Comparison of ENCODE assay signal across 1 cellular context in genomic region chr12:75666126-75666979, GRCh38.
TF ChIP-seq lines count a peak whose summit lies in the region.

No MANE protein-coding gene starts in this region.

TF ChIP-seq in HepG2, 621 proteins besides CTCF, POLR2A, EP300 and RAD21 (continued from another document):
- TF ChIP-seq ATF2 (CRISPR knock-in tag; IDR thresholded peaks at IDR 0.05), result peak; percentile 87
- TF ChIP-seq KDM1A (CRISPR knock-in tag; IDR thresholded peaks at IDR 0.05), result no peak
- TF ChIP-seq FOSL1 (CRISPR knock-in tag; IDR thresholded peaks at IDR 0.05; ENCODE audit: borderline replicate concordance), result peak; percentile 22; the same call in 1 of the 2 replicates
- no peak for TF ChIP-seq EZH2 (conservative IDR thresholded peaks at IDR 0.05; ENCODE audit: low read depth, low read length)
- no peak for TF ChIP-seq ZNF136 (CRISPR knock-in tag; IDR thresholded peaks at IDR 0.05; ENCODE audit: low read depth)
- no peak for TF ChIP-seq SMAD1 (CRISPR knock-in tag; IDR thresholded peaks at IDR 0.05; ENCODE audit: borderline replicate concordance, low read depth)
- TF ChIP-seq LRRFIP1 (CRISPR knock-in tag; conservative IDR thresholded peaks at IDR 0.05), result no peak
- TF ChIP-seq NPAS2 (CRISPR knock-in tag; IDR thresholded peaks at IDR 0.05; ENCODE audit: borderline replicate concordance), result no peak
- no peak for TF ChIP-seq KDM5A (IDR thresholded peaks at IDR 0.05; ENCODE audit: borderline replicate concordance, low read length)
- peak; percentile 75; the same call in 1 of the 2 replicates for TF ChIP-seq REPIN1 (CRISPR knock-in tag; IDR thresholded peaks at IDR 0.05; ENCODE audit: borderline replicate concordance, low read depth)
- TF ChIP-seq IRF2 (CRISPR knock-in tag; IDR thresholded peaks at IDR 0.05), result peak; percentile 63; the same call in 1 of the 2 replicates
- TF ChIP-seq CREB1 (IDR thresholded peaks at IDR 0.05), result no peak
- peak; percentile 64 for TF ChIP-seq CREB1 (CRISPR knock-in tag; IDR thresholded peaks at IDR 0.05)
- TF ChIP-seq KAT7 (CRISPR knock-in tag; IDR thresholded peaks at IDR 0.05; ENCODE audit: borderline replicate concordance), result 0 out of 2 replicates have a peak, but pooled peaks have one; percentile 19
- TF ChIP-seq ZBTB46 (CRISPR knock-in tag; IDR thresholded peaks at IDR 0.05; ENCODE audit: borderline replicate concordance), result no peak
- peak; percentile 98 for TF ChIP-seq HNF4A (CRISPR knock-in tag; IDR thresholded peaks at IDR 0.05)
- no peak for TF ChIP-seq ZXDC (CRISPR knock-in tag; IDR thresholded peaks at IDR 0.05)
- peak; percentile 71; the same call in 1 of the 2 replicates for TF ChIP-seq CBX5 (CRISPR knock-in tag; IDR thresholded peaks at IDR 0.05; ENCODE audit: borderline replicate concordance)
- TF ChIP-seq ZNF639 (CRISPR knock-in tag; conservative IDR thresholded peaks at IDR 0.05), result no peak
- no peak for TF ChIP-seq TMF1 (CRISPR knock-in tag; IDR thresholded peaks at IDR 0.05; ENCODE audit: low read depth)
- TF ChIP-seq GABPA (IDR thresholded peaks at IDR 0.05; ENCODE audit: low read depth, low read length), result no peak
- 0 out of 2 replicates have a peak, but pooled peaks have one; percentile 12 for TF ChIP-seq GABPA (CRISPR knock-in tag; IDR thresholded peaks at IDR 0.05; ENCODE audit: low read depth)
- no peak for TF ChIP-seq ZNF282 (IDR thresholded peaks at IDR 0.05; ENCODE audit: partially characterized antibody)
- TF ChIP-seq ZFP37 (CRISPR knock-in tag; IDR thresholded peaks at IDR 0.05; ENCODE audit: borderline replicate concordance), result no peak
- peak; percentile 95 for TF ChIP-seq MED1 (CRISPR knock-in tag; IDR thresholded peaks at IDR 0.05)
- no peak for TF ChIP-seq ZIK1 (CRISPR knock-in tag; IDR thresholded peaks at IDR 0.05; ENCODE audit: borderline replicate concordance, low read depth)
- no peak for TF ChIP-seq MYC (CRISPR knock-in tag; IDR thresholded peaks at IDR 0.05; ENCODE audit: borderline replicate concordance)
- TF ChIP-seq GATAD1 (CRISPR knock-in tag; IDR thresholded peaks at IDR 0.05), result 0 out of 2 replicates have a peak, but pooled peaks have one; percentile 11
- TF ChIP-seq ZNF766 (CRISPR knock-in tag; IDR thresholded peaks at IDR 0.05; ENCODE audit: borderline replicate concordance), result no peak
- TF ChIP-seq PHB2 (IDR thresholded peaks at IDR 0.05; ENCODE audit: partially characterized antibody), result no peak
- TF ChIP-seq ZNF121 (CRISPR knock-in tag; IDR thresholded peaks at IDR 0.05), result no peak
- TF ChIP-seq NCOR1 (IDR thresholded peaks at IDR 0.05; ENCODE audit: borderline replicate concordance, low read length), result peak; percentile 99
- no peak for TF ChIP-seq DMTF1 (CRISPR knock-in tag; IDR thresholded peaks at IDR 0.05)
TF ChIP-seq in HepG2: peak in this region for 181.
